Comparison of ENCODE assay signal across 1 cellular context in genomic region chr19:11383706-11384048, GRCh38.
TF ChIP-seq lines count a peak whose summit lies in the region.

No MANE protein-coding gene starts in this region.

TF ChIP-seq in SK-N-SH, 30 proteins besides CTCF, POLR2A, EP300 and RAD21 (continued from another document):
- TF ChIP-seq ZBTB33 (IDR thresholded peaks at IDR 0.05; ENCODE audit: borderline replicate concordance, low read depth) (no peak), USF2 (IDR thresholded peaks at IDR 0.05; ENCODE audit: borderline replicate concordance, low read depth, low read length) (no peak), USF1 (IDR thresholded peaks at IDR 0.05; ENCODE audit: borderline replicate concordance, low read depth) (no peak), YY1 (IDR thresholded peaks at IDR 0.05; ENCODE audit: low read depth) (no peak), FOXJ3 (CRISPR knock-in tag; IDR thresholded peaks at IDR 0.05) (no peak), FOXM1 (IDR thresholded peaks at IDR 0.05; ENCODE audit: low read depth) (no peak), PBX3 (IDR thresholded peaks at IDR 0.05) (no peak), TEAD4 (IDR thresholded peaks at IDR 0.05; ENCODE audit: borderline replicate concordance, insufficient read depth) (no peak), NRF1 (IDR thresholded peaks at IDR 0.05; ENCODE audit: low read depth, low read length) (no peak), GATA2 (CRISPR knock-in tag; IDR thresholded peaks at IDR 0.05) (no peak)
